In genomic region chr4:24949970-24950369, GRCh38 we compare ENCODE assay signal across 14 cellular contexts. TPM values are rescaled to one million over a fixed set of nuclear protein-coding genes. Genes with fewer than 3 reads are reported as not detected.
DNase-seq lines count a peak whose midpoint lies in the region; ATAC-seq, FAIRE-seq and TF ChIP-seq lines count a peak whose summit lies in the region.
"Had no signal": no experiment of that assay in that cellular context is flagged by ENCODE, and none has a peak within 500 bp of the region (broad histone marks: within the 10 kb centered on the region; RNA-seq: fewer than 3 reads in every experiment).

No MANE protein-coding gene starts in this region.

- ATAC-seq in Right ventricle myocardium inferior (peak; percentile 86), heart right ventricle (peak; percentile 46 to 87 (median 78))

- no peak overlapping the region for H3K27ac ChIP-seq in right atrium auricular region
- peak overlapping the region in 3 of 10 donors; percentile 12 to 51 (median 23) for H3K27ac ChIP-seq in heart right ventricle
- H3K27ac ChIP-seq in kidney (ENCODE audit: low read depth in 2 of 2, low read length in 2 of 2), result no peak overlapping the region
- H3K27ac ChIP-seq: 22Rv1, BLaER1 had no signal

- H3K36me3 ChIP-seq in right atrium auricular region (no peaks in the 10 kb centered on the region), heart right ventricle (no peaks in the 10 kb centered on the region), kidney (ENCODE audit: control insufficient read depth in 1 of 2, insufficient read depth in 2 of 2, low read length in 2 of 2) (no peaks in the 10 kb centered on the region)
- H3K36me3 ChIP-seq: BLaER1 had no signal

- H3K4me1 ChIP-seq in right atrium auricular region, result peaks cover 0 to 7% of the 10 kb centered on the region in 2 donors
- H3K4me1 ChIP-seq in heart right ventricle, result peaks cover 0 to 8% (median 0%) of the 10 kb centered on the region in 9 donors
- H3K4me1 ChIP-seq in kidney (ENCODE audit: control insufficient read depth in 1 of 2, insufficient read depth in 1 of 2, low read depth in 1 of 2, low read length in 2 of 2), result no peaks in the 10 kb centered on the region
- H3K4me1 ChIP-seq: BLaER1 had no signal

- H3K9ac ChIP-seq in kidney (ENCODE audit: low read length in 2 of 2), result no peak overlapping the region
- H3K9ac ChIP-seq: BLaER1 had no signal

- POLR2A ChIA-PET in GM10248 (lab: Yijun Ruan, JAX), result no interaction called here

- intact Hi-C loops in Right ventricle myocardium inferior (cut with DNase I) (no loop called here), heart right ventricle (cut with DNase I) (no loop called here), kidney (cut with DNase I) (no loop called here)

- H3K9me3 ChIP-seq in right atrium auricular region, result peaks cover 0 to 11% of the 10 kb centered on the region in 2 donors
- H3K9me3 ChIP-seq in heart right ventricle, result peaks cover 0 to 29% (median 5%) of the 10 kb centered on the region in 11 donors
- H3K9me3 ChIP-seq in kidney (ENCODE audit: control insufficient read depth in 1 of 2, low read length in 2 of 2), result no peaks in the 10 kb centered on the region

- CTCF ChIA-PET in GM10248 (lab: Yijun Ruan, JAX), result no interaction called here

- H3K4me3 ChIP-seq in right atrium auricular region, result no peak overlapping the region
- H3K4me3 ChIP-seq in heart right ventricle, result no peak overlapping the region
- no peak overlapping the region for H3K4me3 ChIP-seq in kidney (ENCODE audit: low read length in 2 of 2)
- H3K4me3 ChIP-seq: BLaER1 had no signal

- DNase-seq in Right ventricle myocardium inferior (ENCODE audit: missing footprints) (no peak), right atrium auricular region (ENCODE audit: low spot score) (no peak), heart right ventricle (no peak), left kidney (ENCODE audit: low read depth, low spot score) (peak; percentile 3), GM10248 (ENCODE audit: extremely low spot score) (no peak), kidney (no peak)
- no peak for DNase-seq in NK-92 treated with Interleukin-12 subunit alpha and Interleukin-12 subunit beta, amount 100 ng/mL, for 24 hours (lab: John Stamatoyannopoulos, UW)
- DNase-seq: AML-193, DMS53, GOT3, H9 had no signal

- FAIRE-seq in kidney (lab: Jason Lieb, UNC), result no peak
- FAIRE-seq: GM12891 had no signal

- TF ChIP-seq CTCF in right atrium auricular region (IDR thresholded peaks at IDR 0.05) (no peak), heart right ventricle (IDR thresholded peaks at IDR 0.05) (no peak), GM10248 (IDR thresholded peaks at IDR 0.05; ENCODE audit: control extremely low read depth, extremely low read depth, low read depth, missing control alignments) (no peak), kidney (IDR thresholded peaks at IDR 0.05; ENCODE audit: borderline replicate concordance, extremely low read depth, insufficient read depth) (no peak)

- H3K27me3 ChIP-seq in right atrium auricular region, result no peaks in the 10 kb centered on the region
- H3K27me3 ChIP-seq in heart right ventricle, result no peaks in the 10 kb centered on the region
- H3K27me3 ChIP-seq: BLaER1 had no signal

RNA-seq across cellular contexts. Expression of gene CCDC149, which starts 37.1 kb away (rescaled TPM):
- total RNA-seq in Right ventricle myocardium inferior, result 11.4 TPM
- 1 to 10 TPM; 6.7 to 7.0 TPM for total RNA-seq in right atrium auricular region
- 10 to 100 TPM in 3 of 10 donors, 1 to 10 TPM in 7; 8.0 to 17.7 (median 9.3) TPM for total RNA-seq in heart right ventricle
- polyA plus RNA-seq in heart right ventricle, result 1 to 10 TPM; 6.1 to 9.5 TPM
- total RNA-seq in kidney, result 21.8 TPM
- polyA plus RNA-seq in kidney (ENCODE audit: insufficient read depth, low read depth, low replicate concordance), result 6.9 TPM
